1 cellular context compared by ENCODE assay signal in the genomic region with DNA sequence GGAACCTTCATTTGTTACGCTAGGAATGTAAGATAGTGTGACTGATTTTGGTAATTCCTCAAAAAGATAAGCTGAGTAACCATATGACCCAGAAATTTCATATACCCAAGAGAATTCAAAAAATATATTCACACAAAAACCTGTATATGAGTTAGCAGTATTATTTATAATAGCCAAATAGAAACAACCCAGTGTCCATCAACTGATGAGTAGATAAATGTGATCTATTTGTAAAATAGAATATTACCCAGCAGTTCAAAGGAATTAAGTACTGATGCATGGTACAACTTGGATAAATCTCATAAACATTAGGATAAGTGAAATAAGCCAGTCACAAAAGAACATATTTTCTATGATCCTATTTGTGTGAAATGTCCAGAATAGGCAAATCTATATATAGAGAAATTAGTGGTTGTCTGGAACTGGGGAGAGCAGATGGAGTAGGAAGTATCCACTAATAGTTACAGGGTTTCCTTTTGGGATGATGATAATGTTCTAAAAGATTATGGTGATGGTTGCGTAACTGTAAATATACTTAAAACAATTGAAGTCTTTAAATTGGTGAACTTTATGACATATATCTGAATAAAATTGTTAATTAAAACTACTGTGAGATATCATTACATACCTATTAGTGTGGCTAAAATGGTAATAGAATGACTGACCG.
A peak's percentile ranks its signal among the peaks of the same experiment; 100 is the strongest.
TF ChIP-seq lines count a peak whose summit lies in the region.

No MANE protein-coding gene starts in this region.

TF ChIP-seq in IMR-90, 13 proteins besides CTCF, POLR2A, EP300 and RAD21:
- TF ChIP-seq CEBPB (IDR thresholded peaks at IDR 0.05; ENCODE audit: low read depth, low read length) (peak; percentile 65), FOS (IDR thresholded peaks at IDR 0.05; ENCODE audit: low read depth, low read length) (no peak)
